In the genomic region with DNA sequence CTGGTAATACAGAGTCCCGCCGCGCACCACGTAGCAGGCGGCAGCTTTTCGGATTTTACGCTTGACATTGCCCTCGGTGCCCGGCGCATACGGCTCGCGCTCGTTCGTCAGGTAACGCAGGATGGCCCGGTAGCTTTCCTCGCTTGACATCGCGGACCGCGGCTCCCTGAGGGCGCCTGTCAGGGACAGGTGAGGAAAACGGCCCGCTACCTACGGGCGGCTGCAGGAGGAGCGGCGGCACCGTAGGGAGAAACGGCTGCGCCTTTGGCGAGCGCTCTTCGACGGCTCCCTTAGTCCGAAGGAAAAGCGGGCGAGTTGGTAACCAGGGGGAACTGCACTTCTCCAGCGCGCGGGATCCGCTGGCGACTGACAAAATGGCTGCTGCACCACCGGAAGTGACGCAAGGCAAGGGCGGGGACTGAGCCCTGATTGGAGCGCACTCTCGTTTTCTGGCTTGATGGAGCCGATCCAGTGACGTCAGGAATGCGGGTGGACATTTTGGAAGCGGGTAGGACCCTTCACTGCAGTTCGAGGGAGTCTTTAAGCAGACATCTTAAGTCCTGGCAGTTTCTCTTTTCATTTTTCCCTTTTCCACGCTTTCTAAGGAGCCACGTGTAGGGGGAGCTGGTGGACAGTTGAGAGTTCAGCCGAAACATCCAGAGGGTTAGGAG, we compare ENCODE assay signal across 1 cellular context.
TF ChIP-seq lines count a peak whose summit lies in the region.

A gene with protein sequence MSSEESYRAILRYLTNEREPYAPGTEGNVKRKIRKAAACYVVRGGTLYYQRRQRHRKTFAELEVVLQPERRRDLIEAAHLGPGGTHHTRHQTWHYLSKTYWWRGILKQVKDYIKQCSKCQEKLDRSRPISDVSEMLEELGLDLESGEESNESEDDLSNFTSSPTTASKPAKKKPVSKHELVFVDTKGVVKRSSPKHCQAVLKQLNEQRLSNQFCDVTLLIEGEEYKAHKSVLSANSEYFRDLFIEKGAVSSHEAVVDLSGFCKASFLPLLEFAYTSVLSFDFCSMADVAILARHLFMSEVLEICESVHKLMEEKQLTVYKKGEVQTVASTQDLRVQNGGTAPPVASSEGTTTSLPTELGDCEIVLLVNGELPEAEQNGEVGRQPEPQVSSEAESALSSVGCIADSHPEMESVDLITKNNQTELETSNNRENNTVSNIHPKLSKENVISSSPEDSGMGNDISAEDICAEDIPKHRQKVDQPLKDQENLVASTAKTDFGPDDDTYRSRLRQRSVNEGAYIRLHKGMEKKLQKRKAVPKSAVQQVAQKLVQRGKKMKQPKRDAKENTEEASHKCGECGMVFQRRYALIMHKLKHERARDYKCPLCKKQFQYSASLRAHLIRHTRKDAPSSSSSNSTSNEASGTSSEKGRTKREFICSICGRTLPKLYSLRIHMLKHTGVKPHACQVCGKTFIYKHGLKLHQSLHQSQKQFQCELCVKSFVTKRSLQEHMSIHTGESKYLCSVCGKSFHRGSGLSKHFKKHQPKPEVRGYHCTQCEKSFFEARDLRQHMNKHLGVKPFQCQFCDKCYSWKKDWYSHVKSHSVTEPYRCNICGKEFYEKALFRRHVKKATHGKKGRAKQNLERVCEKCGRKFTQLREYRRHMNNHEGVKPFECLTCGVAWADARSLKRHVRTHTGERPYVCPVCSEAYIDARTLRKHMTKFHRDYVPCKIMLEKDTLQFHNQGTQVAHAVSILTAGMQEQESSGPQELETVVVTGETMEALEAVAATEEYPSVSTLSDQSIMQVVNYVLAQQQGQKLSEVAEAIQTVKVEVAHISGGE (minus strand): TSS at position 368 of the 671 bp plus-strand sequence. CDS start 218 bp downstream, at position 150.

TF ChIP-seq in HEK293, 187 proteins besides CTCF, POLR2A, EP300 and RAD21 (continued from another document and continues in another):
- TF ChIP-seq KLF9 (tag by site-specific recombination; IDR thresholded peaks at IDR 0.05; ENCODE audit: low read depth) (no peak), ZNF768 (tag by site-specific recombination; IDR thresholded peaks at IDR 0.05) (no peak), YY2 (tag by site-specific recombination; IDR thresholded peaks at IDR 0.05) (peak; percentile 79), SCRT1 (tag by site-specific recombination; IDR thresholded peaks at IDR 0.05; ENCODE audit: borderline replicate concordance) (no peak), ZNF792 (tag by site-specific recombination; IDR thresholded peaks at IDR 0.05) (no peak), REPIN1 (tag by site-specific recombination; IDR thresholded peaks at IDR 0.05; ENCODE audit: low read depth) (no peak), ZNF341 (tag by site-specific recombination; IDR thresholded peaks at IDR 0.05; ENCODE audit: low read depth) (peak; percentile 64), SALL2 (tag by site-specific recombination; IDR thresholded peaks at IDR 0.05; ENCODE audit: borderline replicate concordance) (no peak), ZBTB20 (tag by site-specific recombination; IDR thresholded peaks at IDR 0.05) (peak; percentile 10; the same call in 1 of the 2 replicates), GLIS2 (tag by site-specific recombination; IDR thresholded peaks at IDR 0.05) (no peak), ZNF473 (tag by site-specific recombination; IDR thresholded peaks at IDR 0.05) (no peak), GLIS1 (tag by site-specific recombination; IDR thresholded peaks at IDR 0.05) (no peak), WT1 (tag by site-specific recombination; IDR thresholded peaks at IDR 0.05) (no peak), ZNF629 (tag by site-specific recombination; IDR thresholded peaks at IDR 0.05) (peak; percentile 96), ZNF169 (tag by site-specific recombination; IDR thresholded peaks at IDR 0.05) (no peak), IKZF3 (tag by site-specific recombination; IDR thresholded peaks at IDR 0.05) (peak; percentile 97), ZNF221 (tag by site-specific recombination; IDR thresholded peaks at IDR 0.05; ENCODE audit: borderline replicate concordance) (no peak), ZNF426 (tag by site-specific recombination; IDR thresholded peaks at IDR 0.05) (no peak), ZNF600 (tag by site-specific recombination; IDR thresholded peaks at IDR 0.05) (0 out of 2 replicates have a peak, but pooled peaks have one; percentile 7), ZNF530 (tag by site-specific recombination; IDR thresholded peaks at IDR 0.05; ENCODE audit: low read depth) (no peak), ZNF777 (tag by site-specific recombination; IDR thresholded peaks at IDR 0.05; ENCODE audit: borderline replicate concordance) (peak; percentile 79; the same call in 1 of the 2 replicates), ZNF302 (tag by site-specific recombination; IDR thresholded peaks at IDR 0.05; ENCODE audit: low read depth) (no peak), ZFP69B (tag by site-specific recombination; IDR thresholded peaks at IDR 0.05) (no peak), GLI4 (tag by site-specific recombination; IDR thresholded peaks at IDR 0.05) (no peak), ZNF138 (tag by site-specific recombination; IDR thresholded peaks at IDR 0.05; ENCODE audit: borderline replicate concordance) (no peak), SP7 (tag by site-specific recombination; IDR thresholded peaks at IDR 0.05) (peak; percentile 46; the same call in 1 of the 2 replicates), KLF16 (tag by site-specific recombination; IDR thresholded peaks at IDR 0.05) (peak; percentile 79), ZNF701 (tag by site-specific recombination; IDR thresholded peaks at IDR 0.05) (no peak), ZNF394 (tag by site-specific recombination; IDR thresholded peaks at IDR 0.05; ENCODE audit: borderline replicate concordance) (peak; percentile 32; the same call in 1 of the 2 replicates), ZNF549 (tag by site-specific recombination; IDR thresholded peaks at IDR 0.05) (no peak), EGR2 (tag by site-specific recombination; IDR thresholded peaks at IDR 0.05; ENCODE audit: low read depth) (no peak), YY1 (tag by site-specific recombination; IDR thresholded peaks at IDR 0.05) (peak; percentile 91), ZNF146 (tag by site-specific recombination; IDR thresholded peaks at IDR 0.05) (no peak), ZNF132 (tag by site-specific recombination; IDR thresholded peaks at IDR 0.05; ENCODE audit: borderline replicate concordance) (no peak)
- TF ChIP-seq, protein P1, sequence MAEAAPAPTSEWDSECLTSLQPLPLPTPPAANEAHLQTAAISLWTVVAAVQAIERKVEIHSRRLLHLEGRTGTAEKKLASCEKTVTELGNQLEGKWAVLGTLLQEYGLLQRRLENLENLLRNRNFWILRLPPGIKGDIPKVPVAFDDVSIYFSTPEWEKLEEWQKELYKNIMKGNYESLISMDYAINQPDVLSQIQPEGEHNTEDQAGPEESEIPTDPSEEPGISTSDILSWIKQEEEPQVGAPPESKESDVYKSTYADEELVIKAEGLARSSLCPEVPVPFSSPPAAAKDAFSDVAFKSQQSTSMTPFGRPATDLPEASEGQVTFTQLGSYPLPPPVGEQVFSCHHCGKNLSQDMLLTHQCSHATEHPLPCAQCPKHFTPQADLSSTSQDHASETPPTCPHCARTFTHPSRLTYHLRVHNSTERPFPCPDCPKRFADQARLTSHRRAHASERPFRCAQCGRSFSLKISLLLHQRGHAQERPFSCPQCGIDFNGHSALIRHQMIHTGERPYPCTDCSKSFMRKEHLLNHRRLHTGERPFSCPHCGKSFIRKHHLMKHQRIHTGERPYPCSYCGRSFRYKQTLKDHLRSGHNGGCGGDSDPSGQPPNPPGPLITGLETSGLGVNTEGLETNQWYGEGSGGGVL (tag by site-specific recombination; IDR thresholded peaks at IDR 0.05) = no peak
- TF ChIP-seq, protein P2, sequence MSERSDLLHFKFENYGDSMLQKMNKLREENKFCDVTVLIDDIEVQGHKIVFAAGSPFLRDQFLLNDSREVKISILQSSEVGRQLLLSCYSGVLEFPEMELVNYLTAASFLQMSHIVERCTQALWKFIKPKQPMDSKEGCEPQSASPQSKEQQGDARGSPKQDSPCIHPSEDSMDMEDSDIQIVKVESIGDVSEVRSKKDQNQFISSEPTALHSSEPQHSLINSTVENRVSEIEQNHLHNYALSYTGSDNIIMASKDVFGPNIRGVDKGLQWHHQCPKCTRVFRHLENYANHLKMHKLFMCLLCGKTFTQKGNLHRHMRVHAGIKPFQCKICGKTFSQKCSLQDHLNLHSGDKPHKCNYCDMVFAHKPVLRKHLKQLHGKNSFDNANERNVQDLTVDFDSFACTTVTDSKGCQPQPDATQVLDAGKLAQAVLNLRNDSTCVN (tag by site-specific recombination; optimal IDR thresholded peaks at IDR 0.05) = peak; percentile 45
- TF ChIP-seq, protein P3, sequence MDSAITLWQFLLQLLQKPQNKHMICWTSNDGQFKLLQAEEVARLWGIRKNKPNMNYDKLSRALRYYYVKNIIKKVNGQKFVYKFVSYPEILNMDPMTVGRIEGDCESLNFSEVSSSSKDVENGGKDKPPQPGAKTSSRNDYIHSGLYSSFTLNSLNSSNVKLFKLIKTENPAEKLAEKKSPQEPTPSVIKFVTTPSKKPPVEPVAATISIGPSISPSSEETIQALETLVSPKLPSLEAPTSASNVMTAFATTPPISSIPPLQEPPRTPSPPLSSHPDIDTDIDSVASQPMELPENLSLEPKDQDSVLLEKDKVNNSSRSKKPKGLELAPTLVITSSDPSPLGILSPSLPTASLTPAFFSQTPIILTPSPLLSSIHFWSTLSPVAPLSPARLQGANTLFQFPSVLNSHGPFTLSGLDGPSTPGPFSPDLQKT (IDR thresholded peaks at IDR 0.05; ENCODE audit: borderline replicate concordance, low read depth, low read length) = no peak
- TF ChIP-seq, protein P4, sequence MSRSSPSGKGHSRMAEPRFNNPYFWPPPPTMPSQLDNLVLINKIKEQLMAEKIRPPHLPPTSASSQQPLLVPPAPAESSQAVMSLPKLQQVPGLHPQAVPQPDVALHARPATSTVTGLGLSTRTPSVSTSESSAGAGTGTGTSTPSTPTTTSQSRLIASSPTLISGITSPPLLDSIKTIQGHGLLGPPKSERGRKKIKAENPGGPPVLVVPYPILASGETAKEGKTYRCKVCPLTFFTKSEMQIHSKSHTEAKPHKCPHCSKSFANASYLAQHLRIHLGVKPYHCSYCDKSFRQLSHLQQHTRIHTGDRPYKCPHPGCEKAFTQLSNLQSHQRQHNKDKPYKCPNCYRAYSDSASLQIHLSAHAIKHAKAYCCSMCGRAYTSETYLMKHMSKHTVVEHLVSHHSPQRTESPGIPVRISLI (tag by site-specific recombination; IDR thresholded peaks at IDR 0.05) = no peak
- TF ChIP-seq, protein P5, sequence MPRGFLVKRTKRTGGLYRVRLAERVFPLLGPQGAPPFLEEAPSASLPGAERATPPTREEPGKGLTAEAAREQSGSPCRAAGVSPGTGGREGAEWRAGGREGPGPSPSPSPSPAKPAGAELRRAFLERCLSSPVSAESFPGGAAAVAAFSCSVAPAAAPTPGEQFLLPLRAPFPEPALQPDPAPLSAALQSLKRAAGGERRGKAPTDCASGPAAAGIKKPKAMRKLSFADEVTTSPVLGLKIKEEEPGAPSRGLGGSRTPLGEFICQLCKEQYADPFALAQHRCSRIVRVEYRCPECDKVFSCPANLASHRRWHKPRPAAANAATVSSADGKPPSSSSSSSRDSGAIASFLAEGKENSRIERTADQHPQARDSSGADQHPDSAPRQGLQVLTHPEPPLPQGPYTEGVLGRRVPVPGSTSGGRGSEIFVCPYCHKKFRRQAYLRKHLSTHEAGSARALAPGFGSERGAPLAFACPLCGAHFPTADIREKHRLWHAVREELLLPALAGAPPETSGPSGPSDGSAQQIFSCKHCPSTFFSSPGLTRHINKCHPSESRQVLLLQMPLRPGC (tag by site-specific recombination; IDR thresholded peaks at IDR 0.05) = no peak
- TF ChIP-seq, protein P6, sequence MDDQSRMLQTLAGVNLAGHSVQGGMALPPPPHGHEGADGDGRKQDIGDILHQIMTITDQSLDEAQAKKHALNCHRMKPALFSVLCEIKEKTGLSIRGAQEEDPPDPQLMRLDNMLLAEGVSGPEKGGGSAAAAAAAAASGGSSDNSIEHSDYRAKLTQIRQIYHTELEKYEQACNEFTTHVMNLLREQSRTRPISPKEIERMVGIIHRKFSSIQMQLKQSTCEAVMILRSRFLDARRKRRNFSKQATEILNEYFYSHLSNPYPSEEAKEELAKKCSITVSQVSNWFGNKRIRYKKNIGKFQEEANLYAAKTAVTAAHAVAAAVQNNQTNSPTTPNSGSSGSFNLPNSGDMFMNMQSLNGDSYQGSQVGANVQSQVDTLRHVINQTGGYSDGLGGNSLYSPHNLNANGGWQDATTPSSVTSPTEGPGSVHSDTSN (CRISPR knock-in tag; IDR thresholded peaks at IDR 0.05) = no peak
- TF ChIP-seq, protein P7, sequence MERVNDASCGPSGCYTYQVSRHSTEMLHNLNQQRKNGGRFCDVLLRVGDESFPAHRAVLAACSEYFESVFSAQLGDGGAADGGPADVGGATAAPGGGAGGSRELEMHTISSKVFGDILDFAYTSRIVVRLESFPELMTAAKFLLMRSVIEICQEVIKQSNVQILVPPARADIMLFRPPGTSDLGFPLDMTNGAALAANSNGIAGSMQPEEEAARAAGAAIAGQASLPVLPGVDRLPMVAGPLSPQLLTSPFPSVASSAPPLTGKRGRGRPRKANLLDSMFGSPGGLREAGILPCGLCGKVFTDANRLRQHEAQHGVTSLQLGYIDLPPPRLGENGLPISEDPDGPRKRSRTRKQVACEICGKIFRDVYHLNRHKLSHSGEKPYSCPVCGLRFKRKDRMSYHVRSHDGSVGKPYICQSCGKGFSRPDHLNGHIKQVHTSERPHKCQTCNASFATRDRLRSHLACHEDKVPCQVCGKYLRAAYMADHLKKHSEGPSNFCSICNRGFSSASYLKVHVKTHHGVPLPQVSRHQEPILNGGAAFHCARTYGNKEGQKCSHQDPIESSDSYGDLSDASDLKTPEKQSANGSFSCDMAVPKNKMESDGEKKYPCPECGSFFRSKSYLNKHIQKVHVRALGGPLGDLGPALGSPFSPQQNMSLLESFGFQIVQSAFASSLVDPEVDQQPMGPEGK (tag by site-specific recombination; IDR thresholded peaks at IDR 0.05) = no peak
- TF ChIP-seq, protein P8, sequence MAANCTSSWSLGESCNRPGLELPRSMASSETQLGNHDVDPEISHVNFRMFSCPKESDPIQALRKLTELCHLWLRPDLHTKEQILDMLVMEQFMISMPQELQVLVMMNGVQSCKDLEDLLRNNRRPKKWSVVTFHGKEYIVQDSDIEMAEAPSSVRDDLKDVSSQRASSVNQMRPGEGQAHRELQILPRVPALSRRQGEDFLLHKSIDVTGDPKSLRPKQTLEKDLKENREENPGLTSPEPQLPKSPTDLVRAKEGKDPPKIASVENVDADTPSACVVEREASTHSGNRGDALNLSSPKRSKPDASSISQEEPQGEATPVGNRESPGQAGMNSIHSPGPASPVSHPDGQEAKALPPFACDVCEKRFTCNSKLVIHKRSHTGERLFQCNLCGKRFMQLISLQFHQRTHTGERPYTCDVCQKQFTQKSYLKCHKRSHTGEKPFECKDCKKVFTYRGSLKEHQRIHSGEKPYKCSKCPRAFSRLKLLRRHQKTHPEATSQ (tag by site-specific recombination; IDR thresholded peaks at IDR 0.05) = no peak
